13 cellular contexts compared by ENCODE assay signal in the genomic region with DNA sequence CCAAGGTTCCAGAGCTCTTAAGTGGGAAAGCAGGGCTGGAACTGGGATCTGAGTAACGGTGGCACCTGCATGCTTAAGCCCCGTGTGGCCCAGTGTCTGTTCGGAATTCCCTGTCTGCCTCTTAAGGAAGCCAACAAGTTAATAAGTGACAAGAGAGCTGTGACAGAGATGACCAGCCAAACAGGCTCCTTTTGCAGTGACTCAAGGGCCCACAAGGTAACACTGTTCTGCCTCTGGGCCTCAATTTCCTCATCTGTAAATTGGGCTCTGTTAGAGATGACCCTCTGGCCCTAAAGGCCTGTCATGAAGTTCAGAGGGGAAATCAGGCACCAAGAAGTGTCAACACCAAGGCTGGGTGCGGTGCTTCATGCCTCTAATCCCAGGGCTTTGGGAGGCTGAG. TPM values are rescaled to one million over a fixed set of nuclear protein-coding genes. Genes with fewer than 3 reads are reported as not detected.
DNase-seq lines count a peak whose midpoint lies in the region; ATAC-seq and TF ChIP-seq lines count a peak whose summit lies in the region.
"Had no signal": no experiment of that assay in that cellular context is flagged by ENCODE, and none has a peak within 500 bp of the region (broad histone marks: within the 10 kb centered on the region; RNA-seq: fewer than 3 reads in every experiment).

No MANE protein-coding gene starts in this region.

- H3K27me3 ChIP-seq in osteoblast (ENCODE audit: insufficient read depth, low read length), result peaks cover 23% of the 10 kb centered on the region

- no peaks in the 10 kb centered on the region for H4K20me1 ChIP-seq in osteoblast (ENCODE audit: insufficient read depth, low read length)

- H3K4me2 ChIP-seq in osteoblast (ENCODE audit: insufficient read depth, low read length), result no peak overlapping the region

- no peak for ATAC-seq in SK-N-SH treated with all-trans-retinoic acid at 6 μM for 48 hours
- ATAC-seq: HCT116 had no signal

- H3K9me3 ChIP-seq in osteoblast (ENCODE audit: low read depth, low read length), result no peaks in the 10 kb centered on the region

- no peak overlapping the region for H3K4me3 ChIP-seq in osteoblast (ENCODE audit: insufficient read depth, low read length)
- H3K4me3 ChIP-seq: GM23248 had no signal

- H3K36me3 ChIP-seq in osteoblast (ENCODE audit: insufficient read depth, low read length), result no peaks in the 10 kb centered on the region

- H3K4me1 ChIP-seq in osteoblast (ENCODE audit: insufficient read depth, low read length), result no peaks in the 10 kb centered on the region

- DNase-seq in DMS53 (lab: John Stamatoyannopoulos, UW) (peak; percentile 78), glomerular visceral epithelial cell (ENCODE audit: extremely low spot score) (peak; percentile 5), osteoblast (ENCODE audit: insufficient read length, low spot score, missing footprints) (peak; percentile 57), epidermal melanocyte (ENCODE audit: insufficient read length, low spot score) (no peak), NOMO-1 treated with dmso at 0.1 percent for 144 hours (lab: John Stamatoyannopoulos, UW; ENCODE audit: unreplicated experiment) (no peak)
- DNase-seq: CD4-positive, alpha-beta T cell; DMS153; GF-D8; GM23248 had no signal

- H3K79me2 ChIP-seq in osteoblast (ENCODE audit: insufficient read depth, low read length), result no peaks in the 10 kb centered on the region

- H3K27ac ChIP-seq in 22Rv1 (no peak overlapping the region), osteoblast (ENCODE audit: low read depth, low read length) (no peak overlapping the region)
- H3K27ac ChIP-seq: GM23248 had no signal

- H2AFZ ChIP-seq in osteoblast (ENCODE audit: low read length), result no peak overlapping the region
- H2AFZ ChIP-seq: GM23248 had no signal

- TF ChIP-seq CTCF in 22Rv1 (IDR thresholded peaks at IDR 0.05) (0 out of 2 replicates have a peak, but pooled peaks have one; percentile 12), osteoblast (IDR thresholded peaks at IDR 0.05; ENCODE audit: extremely low read depth, low read depth, low read length) (no peak)

TF ChIP-seq in SK-N-SH treated with all-trans-retinoic acid at 6 μM for 48 hours, 23 proteins besides CTCF, POLR2A, EP300 and RAD21:
- no peak for TF ChIP-seq ZFP3 (CRISPR knock-in tag; IDR thresholded peaks at IDR 0.05)
- TF ChIP-seq ZNF565 (CRISPR knock-in tag; conservative IDR thresholded peaks at IDR 0.05; ENCODE audit: low read depth), result no peak
- TF ChIP-seq, protein P1, sequence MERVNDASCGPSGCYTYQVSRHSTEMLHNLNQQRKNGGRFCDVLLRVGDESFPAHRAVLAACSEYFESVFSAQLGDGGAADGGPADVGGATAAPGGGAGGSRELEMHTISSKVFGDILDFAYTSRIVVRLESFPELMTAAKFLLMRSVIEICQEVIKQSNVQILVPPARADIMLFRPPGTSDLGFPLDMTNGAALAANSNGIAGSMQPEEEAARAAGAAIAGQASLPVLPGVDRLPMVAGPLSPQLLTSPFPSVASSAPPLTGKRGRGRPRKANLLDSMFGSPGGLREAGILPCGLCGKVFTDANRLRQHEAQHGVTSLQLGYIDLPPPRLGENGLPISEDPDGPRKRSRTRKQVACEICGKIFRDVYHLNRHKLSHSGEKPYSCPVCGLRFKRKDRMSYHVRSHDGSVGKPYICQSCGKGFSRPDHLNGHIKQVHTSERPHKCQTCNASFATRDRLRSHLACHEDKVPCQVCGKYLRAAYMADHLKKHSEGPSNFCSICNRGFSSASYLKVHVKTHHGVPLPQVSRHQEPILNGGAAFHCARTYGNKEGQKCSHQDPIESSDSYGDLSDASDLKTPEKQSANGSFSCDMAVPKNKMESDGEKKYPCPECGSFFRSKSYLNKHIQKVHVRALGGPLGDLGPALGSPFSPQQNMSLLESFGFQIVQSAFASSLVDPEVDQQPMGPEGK (CRISPR knock-in tag; IDR thresholded peaks at IDR 0.05; ENCODE audit: borderline replicate concordance), result no peak
- TF ChIP-seq ZFP30 (CRISPR knock-in tag; IDR thresholded peaks at IDR 0.05), result no peak
- TF ChIP-seq OSR1 (CRISPR knock-in tag; IDR thresholded peaks at IDR 0.05), result no peak
- no peak for TF ChIP-seq TOX (CRISPR knock-in tag; IDR thresholded peaks at IDR 0.05; ENCODE audit: borderline replicate concordance)
- no peak for TF ChIP-seq CSDC2 (CRISPR knock-in tag; IDR thresholded peaks at IDR 0.05)
- no peak for TF ChIP-seq ZNF8 (CRISPR knock-in tag; IDR thresholded peaks at IDR 0.05)
- no peak for TF ChIP-seq TCF4 (CRISPR knock-in tag; IDR thresholded peaks at IDR 0.05; ENCODE audit: borderline replicate concordance)
- TF ChIP-seq, protein P2, sequence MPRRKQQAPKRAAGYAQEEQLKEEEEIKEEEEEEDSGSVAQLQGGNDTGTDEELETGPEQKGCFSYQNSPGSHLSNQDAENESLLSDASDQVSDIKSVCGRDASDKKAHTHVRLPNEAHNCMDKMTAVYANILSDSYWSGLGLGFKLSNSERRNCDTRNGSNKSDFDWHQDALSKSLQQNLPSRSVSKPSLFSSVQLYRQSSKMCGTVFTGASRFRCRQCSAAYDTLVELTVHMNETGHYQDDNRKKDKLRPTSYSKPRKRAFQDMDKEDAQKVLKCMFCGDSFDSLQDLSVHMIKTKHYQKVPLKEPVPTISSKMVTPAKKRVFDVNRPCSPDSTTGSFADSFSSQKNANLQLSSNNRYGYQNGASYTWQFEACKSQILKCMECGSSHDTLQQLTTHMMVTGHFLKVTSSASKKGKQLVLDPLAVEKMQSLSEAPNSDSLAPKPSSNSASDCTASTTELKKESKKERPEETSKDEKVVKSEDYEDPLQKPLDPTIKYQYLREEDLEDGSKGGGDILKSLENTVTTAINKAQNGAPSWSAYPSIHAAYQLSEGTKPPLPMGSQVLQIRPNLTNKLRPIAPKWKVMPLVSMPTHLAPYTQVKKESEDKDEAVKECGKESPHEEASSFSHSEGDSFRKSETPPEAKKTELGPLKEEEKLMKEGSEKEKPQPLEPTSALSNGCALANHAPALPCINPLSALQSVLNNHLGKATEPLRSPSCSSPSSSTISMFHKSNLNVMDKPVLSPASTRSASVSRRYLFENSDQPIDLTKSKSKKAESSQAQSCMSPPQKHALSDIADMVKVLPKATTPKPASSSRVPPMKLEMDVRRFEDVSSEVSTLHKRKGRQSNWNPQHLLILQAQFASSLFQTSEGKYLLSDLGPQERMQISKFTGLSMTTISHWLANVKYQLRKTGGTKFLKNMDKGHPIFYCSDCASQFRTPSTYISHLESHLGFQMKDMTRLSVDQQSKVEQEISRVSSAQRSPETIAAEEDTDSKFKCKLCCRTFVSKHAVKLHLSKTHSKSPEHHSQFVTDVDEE (CRISPR knock-in tag; IDR thresholded peaks at IDR 0.05), result no peak
- TF ChIP-seq, protein P3, sequence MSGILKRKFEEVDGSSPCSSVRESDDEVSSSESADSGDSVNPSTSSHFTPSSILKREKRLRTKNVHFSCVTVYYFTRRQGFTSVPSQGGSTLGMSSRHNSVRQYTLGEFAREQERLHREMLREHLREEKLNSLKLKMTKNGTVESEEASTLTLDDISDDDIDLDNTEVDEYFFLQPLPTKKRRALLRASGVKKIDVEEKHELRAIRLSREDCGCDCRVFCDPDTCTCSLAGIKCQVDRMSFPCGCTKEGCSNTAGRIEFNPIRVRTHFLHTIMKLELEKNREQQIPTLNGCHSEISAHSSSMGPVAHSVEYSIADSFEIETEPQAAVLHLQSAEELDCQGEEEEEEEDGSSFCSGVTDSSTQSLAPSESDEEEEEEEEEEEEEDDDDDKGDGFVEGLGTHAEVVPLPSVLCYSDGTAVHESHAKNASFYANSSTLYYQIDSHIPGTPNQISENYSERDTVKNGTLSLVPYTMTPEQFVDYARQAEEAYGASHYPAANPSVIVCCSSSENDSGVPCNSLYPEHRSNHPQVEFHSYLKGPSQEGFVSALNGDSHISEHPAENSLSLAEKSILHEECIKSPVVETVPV (CRISPR knock-in tag; IDR thresholded peaks at IDR 0.05), result no peak
- no peak for TF ChIP-seq BACH2 (CRISPR knock-in tag; IDR thresholded peaks at IDR 0.05; ENCODE audit: borderline replicate concordance)
- no peak for TF ChIP-seq SNAI2 (CRISPR knock-in tag; IDR thresholded peaks at IDR 0.05)
- no peak for TF ChIP-seq ISL1 (CRISPR knock-in tag; IDR thresholded peaks at IDR 0.05)
- TF ChIP-seq, protein P4, sequence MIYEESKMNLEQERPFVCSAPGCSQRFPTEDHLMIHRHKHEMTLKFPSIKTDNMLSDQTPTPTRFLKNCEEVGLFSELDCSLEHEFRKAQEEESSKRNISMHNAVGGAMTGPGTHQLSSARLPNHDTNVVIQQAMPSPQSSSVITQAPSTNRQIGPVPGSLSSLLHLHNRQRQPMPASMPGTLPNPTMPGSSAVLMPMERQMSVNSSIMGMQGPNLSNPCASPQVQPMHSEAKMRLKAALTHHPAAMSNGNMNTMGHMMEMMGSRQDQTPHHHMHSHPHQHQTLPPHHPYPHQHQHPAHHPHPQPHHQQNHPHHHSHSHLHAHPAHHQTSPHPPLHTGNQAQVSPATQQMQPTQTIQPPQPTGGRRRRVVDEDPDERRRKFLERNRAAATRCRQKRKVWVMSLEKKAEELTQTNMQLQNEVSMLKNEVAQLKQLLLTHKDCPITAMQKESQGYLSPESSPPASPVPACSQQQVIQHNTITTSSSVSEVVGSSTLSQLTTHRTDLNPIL (CRISPR knock-in tag; IDR thresholded peaks at IDR 0.05; ENCODE audit: low read depth), result no peak
- no peak for TF ChIP-seq ZC3H10 (CRISPR knock-in tag; IDR thresholded peaks at IDR 0.05)
- TF ChIP-seq ARNTL (CRISPR knock-in tag; IDR thresholded peaks at IDR 0.05; ENCODE audit: borderline replicate concordance, low read depth), result no peak
- no peak for TF ChIP-seq ZNF70 (CRISPR knock-in tag; IDR thresholded peaks at IDR 0.05)
TF ChIP-seq in SK-N-SH treated with all-trans-retinoic acid at 6 μM for 48 hours: peak in this region for 0.

RNA-seq across cellular contexts. Expression of a gene that starts 18.6 kb away (rescaled TPM):
- total RNA-seq in osteoblast, result not detected in 2 replicates
- total RNA-seq: B cell; CD4-positive, alpha-beta T cell; GM23248 had no signal

RNA-seq across cellular contexts. Expression of a gene that starts 21.5 kb away (rescaled TPM):
- total RNA-seq in osteoblast, result not detected in 2 replicates
- total RNA-seq: B cell; CD4-positive, alpha-beta T cell; GM23248 had no signal

RNA-seq across cellular contexts. Expression of a gene that starts 48.9 kb away (rescaled TPM):
- total RNA-seq in osteoblast, result not detected in 2 replicates
- total RNA-seq: CD4-positive, alpha-beta T cell; GM23248 had no signal

Comparison
In these comparisons a context has a peak if more than half of its experiments do, and no peak if none do; other contexts are left out.
1. DNase-seq: peak in DMS53 (single experiment), glomerular visceral epithelial cell (single experiment) and osteoblast (single experiment); none in epidermal melanocyte (single experiment) and NOMO-1 treated with dmso at 0.1 percent for 144 hours (single experiment).